ENCODE assay signal across 8 cellular contexts in genomic region chr5:43019293-43019614, GRCh38. TPM values are rescaled to one million over a fixed set of nuclear protein-coding genes. Genes with fewer than 3 reads are reported as not detected.
DNase-seq lines count a peak whose midpoint lies in the region; ATAC-seq and TF ChIP-seq lines count a peak whose summit lies in the region.

No MANE protein-coding gene starts in this region.

- H3K9me3 Mint-ChIP-seq in natural killer cell = no peaks in the 10 kb centered on the region

- no peaks in the 10 kb centered on the region for H4K20me1 ChIP-seq in BLaER1
- H4K20me1 ChIP-seq in IMR-90 (ENCODE audit: insufficient read depth, low read length) = no peaks in the 10 kb centered on the region

- in situ Hi-C loops in IMR-90 (cut with MboI; ENCODE audit: low sequenced_read_pairs) = no loop called here

- H2BK5ac ChIP-seq in IMR-90 (ENCODE audit: low read depth, low read length, poor library complexity, severe bottlenecking) = peak overlapping the region; percentile 89

- peak overlapping the region; percentile 91 for H3K4me3 Mint-ChIP-seq in natural killer cell

- peak overlapping the region; percentile 89 for H3K9ac ChIP-seq in BLaER1
- H3K9ac ChIP-seq in IMR-90 (ENCODE audit: low read depth, low read length) = peak overlapping the region; percentile 95

- dilution Hi-C loops in IMR-90 (cut with HindIII; ENCODE audit: low sequenced_read_pairs, unreplicated experiment) = no loop called here

- H3K27ac Mint-ChIP-seq in natural killer cell = peak overlapping the region; percentile 99 to 100

- no CpG with 5 or more reads among the region's 6 CpGs for WGBS in IMR-90 (ENCODE audit: extremely low coverage in 2 of 2, insufficient read length in 1 of 2), 2 experiments

- DNase-seq in IMR-90 (no peak), coronary artery (ENCODE audit: low spot score) (no peak), natural killer cell (no peak)

- no peaks in the 10 kb centered on the region for H3K9me3 ChIP-seq in BLaER1
- no peaks in the 10 kb centered on the region for H3K9me3 ChIP-seq in IMR-90 (ENCODE audit: control insufficient read depth, insufficient read depth, low read length)

- H2BK15ac ChIP-seq in IMR-90 (ENCODE audit: low read depth, low read length) = peak overlapping the region; percentile 50; the same call in 1 of the 3 replicates

- peak overlapping the region; percentile 51 for H2AK5ac ChIP-seq in IMR-90 (ENCODE audit: low read depth, low read length)

- H3K27me3 Mint-ChIP-seq in natural killer cell (ENCODE audit: low read depth in 2 of 2) = no peaks in the 10 kb centered on the region

- H3K4me1 ChIP-seq in BLaER1 = peaks cover 36% of the 10 kb centered on the region
- H3K4me1 ChIP-seq in IMR-90 (ENCODE audit: control insufficient read depth, insufficient read depth, low read length) = peaks cover 8% of the 10 kb centered on the region

- ATAC-seq in IMR-90 (ENCODE audit: low read depth) = no peak
- ATAC-seq in natural killer cell = no peak
- ATAC-seq in HG02610 (IDR thresholded peaks at IDR 0.05; ENCODE audit: unreplicated experiment) = no peak
- no peak for ATAC-seq in GM18873 (IDR thresholded peaks at IDR 0.05; ENCODE audit: low FRiP score, unreplicated experiment)
- no peak for ATAC-seq in GM18870 (IDR thresholded peaks at IDR 0.05; ENCODE audit: unreplicated experiment)
- no peak for ATAC-seq in GM19463 (IDR thresholded peaks at IDR 0.05; ENCODE audit: unreplicated experiment)

- H3K36me3 ChIP-seq in BLaER1 (no peaks in the 10 kb centered on the region), IMR-90 (ENCODE audit: control insufficient read depth, insufficient read depth, low read length) (no peaks in the 10 kb centered on the region)

- peak overlapping the region; percentile 97 for H4K5ac ChIP-seq in IMR-90 (ENCODE audit: low read depth, low read length)

- H3K23ac ChIP-seq in IMR-90 (ENCODE audit: low read depth, low read length) = peak overlapping the region; percentile 97

- H3K27me3 ChIP-seq in BLaER1 = no peaks in the 10 kb centered on the region
- no peaks in the 10 kb centered on the region for H3K27me3 ChIP-seq in IMR-90 (ENCODE audit: control insufficient read depth, insufficient read depth, low read length)

- H3K79me1 ChIP-seq in IMR-90 (ENCODE audit: low read depth in 1 of 2, low read length in 2 of 2) = peaks cover 27 to 61% of the 10 kb centered on the region in 2 experiments

- POLR2A ChIA-PET in IMR-90 (lab: Charles Lee; ENCODE audit: unreplicated experiment) = interaction anchor here (0.6 to 1.2 kb wide), 5 partner anchors 12 to 25 kb away, joined by 3 to 7 read pairs (median 4); no protein-coding TSS in a partner anchor

- peak overlapping the region; percentile 64 for H2BK20ac ChIP-seq in IMR-90 (ENCODE audit: low read depth, low read length)

- no peak for TF ChIP-seq RAD21 in IMR-90 (IDR thresholded peaks at IDR 0.05; ENCODE audit: low read length)

- peak overlapping the region; percentile 85 for H2BK120ac ChIP-seq in IMR-90 (ENCODE audit: low read depth, low read length)

- peak overlapping the region; percentile 80 for H3K18ac ChIP-seq in IMR-90 (ENCODE audit: low read depth, low read length)

- peak overlapping the region; percentile 83 for H2AFZ ChIP-seq in IMR-90 (replicated peaks; ENCODE audit: low read length, poor library complexity)

- H3K4me3 ChIP-seq in BLaER1 (peak overlapping the region; percentile 75), IMR-90 (ENCODE audit: insufficient read depth, low read depth, low read length) (peak overlapping the region; percentile 64), coronary artery (peak overlapping the region; percentile 74)

- intact Hi-C loops in IMR-90 (cut with micrococcal nuclease) = loop anchor here (1.0 to 10.0 kb wide), 3 partner anchors 22 to 466 kb away; partner anchors contain the start of genes ANXA2R and TMEM267
- intact Hi-C loops in natural killer cell (cut with micrococcal nuclease) = loop anchor here (1.0 to 10.0 kb wide), 3 partner anchors 21 to 1094 kb away; partner anchors contain the start of genes ANXA2R and FBXO4

- H3K36me3 Mint-ChIP-seq in natural killer cell = no peaks in the 10 kb centered on the region

- H3K4me2 ChIP-seq in BLaER1 = peak overlapping the region; percentile 83
- H3K4me2 ChIP-seq in IMR-90 (ENCODE audit: low read depth, low read length) = peak overlapping the region; percentile 93

- H4K91ac ChIP-seq in IMR-90 (ENCODE audit: insufficient read depth, low read depth, low read length) = peak overlapping the region; percentile 29; the same call in 1 of the 2 replicates

- no peak for TF ChIP-seq POLR2A in IMR-90 (IDR thresholded peaks at IDR 0.05; ENCODE audit: low read depth, low read length)

- TF ChIP-seq CTCF in IMR-90 (conservative IDR thresholded peaks at IDR 0.05; ENCODE audit: low read depth, low read length) (no peak), coronary artery (IDR thresholded peaks at IDR 0.05) (no peak), natural killer cell (IDR thresholded peaks at IDR 0.05) (no peak)

- peak overlapping the region; percentile 77 for H3K56ac ChIP-seq in IMR-90 (ENCODE audit: extremely low read depth, insufficient read depth, low read length)

- H3K4ac ChIP-seq in IMR-90 (ENCODE audit: low read depth, low read length) = peak overlapping the region; percentile 77

- no peak overlapping the region for H2AK9ac ChIP-seq in IMR-90 (replicated peaks; ENCODE audit: low read depth, low read length, poor library complexity)

- H4K8ac ChIP-seq in IMR-90 (ENCODE audit: low read depth in 2 of 2, low read length in 2 of 2) = peak overlapping the region; percentile 68 to 77

- peaks cover 6% of the 10 kb centered on the region; the same call in 1 of the 2 replicates for H3K9me1 ChIP-seq in IMR-90 (ENCODE audit: insufficient read depth, low read length)

- CTCF ChIA-PET in IMR-90 (lab: Yijun Ruan, JAX) = interaction anchor here (1.0 to 3.0 kb wide), 5 partner anchors 18 to 110 kb away, joined by 3 to 20 read pairs (median 6); no protein-coding TSS in a partner anchor

- H3K27ac ChIP-seq in BLaER1 (peak overlapping the region; percentile 93), IMR-90 (ENCODE audit: insufficient read depth, low read length) (peak overlapping the region; percentile 96), coronary artery (peak overlapping the region in 1 of 2 donors; percentile 95)

- BruUV-seq in IMR-90 (replicated peaks; lab: Mats Ljungman, UMichigan) = no TSS peak

- peaks cover 47 to 57% of the 10 kb centered on the region in 2 donors for H3K4me1 Mint-ChIP-seq in natural killer cell

- H3K14ac ChIP-seq in IMR-90 (replicated peaks; ENCODE audit: low read depth, low read length) = peak overlapping the region; percentile 89

TF ChIP-seq in IMR-90, 13 proteins besides CTCF, POLR2A, EP300 and RAD21:
- TF ChIP-seq BHLHE40 (IDR thresholded peaks at IDR 0.05; ENCODE audit: low read depth, low read length) (no peak), MXI1 (IDR thresholded peaks at IDR 0.05; ENCODE audit: borderline replicate concordance, low read depth, low read length) (no peak), ELK1 (IDR thresholded peaks at IDR 0.05; ENCODE audit: borderline replicate concordance, low read depth, low read length) (no peak), MAFK (IDR thresholded peaks at IDR 0.05; ENCODE audit: low read depth, low read length) (no peak), CHD1 (IDR thresholded peaks at IDR 0.05; ENCODE audit: low read depth, low read length) (no peak), USF2 (IDR thresholded peaks at IDR 0.05; ENCODE audit: low read depth, low read length) (no peak), MAZ (IDR thresholded peaks at IDR 0.05; ENCODE audit: borderline replicate concordance, low read depth, low read length) (no peak), RFX5 (IDR thresholded peaks at IDR 0.05; ENCODE audit: low read depth, low read length) (no peak), FOS (IDR thresholded peaks at IDR 0.05; ENCODE audit: low read depth, low read length) (no peak), RCOR1 (IDR thresholded peaks at IDR 0.05; ENCODE audit: insufficient replicate concordance, low read length) (no peak), CEBPB (IDR thresholded peaks at IDR 0.05; ENCODE audit: low read depth, low read length) (no peak), SMC3 (IDR thresholded peaks at IDR 0.05; ENCODE audit: low read depth, low read length) (no peak), NFE2L2 (IDR thresholded peaks at IDR 0.05; ENCODE audit: low read depth, low read length) (no peak)

RNA-seq across cellular contexts. Expression of gene ANXA2R, which starts 20.9 kb away (rescaled TPM):
- total RNA-seq in IMR-90 (2012; rRNA removed) (1.3 and 1.4 TPM in 2 replicates), natural killer cell (10 to 100 TPM; 34.3 to 55.2 (median 38.0) TPM)
- 2.5 and 3.6 TPM in 2 replicates for polyA plus RNA-seq in IMR-90 (2012; rRNA removed)
- polyA plus RNA-seq in IMR-90 (2012; cell fraction: cytosol; rRNA removed) = 3.5 and 4.5 TPM in 2 replicates
- polyA plus RNA-seq in IMR-90 (2012; cell fraction: nucleus; rRNA removed; ENCODE audit: low replicate concordance) = 3.9 and 4.1 TPM in 2 replicates

Comparison
In these comparisons a context has a peak if more than half of its experiments do, and no peak if none do; other contexts are left out.
1. RNA of gene ANXA2R, which starts 20.9 kb away (total RNA-seq): 34.3 to 55.2 TPM in natural killer cell; 1.3 to 1.4 TPM in IMR-90; every median in the first group is over 10 times any median in the second.
2. Peak in every context shown above with its lines, with median percentiles within 50 percentile points of each other: H3K4me3 ChIP-seq.